Comparison of ENCODE assay signal across 1 cellular context in genomic region chr17:64133546-64134215, GRCh38.
TF ChIP-seq lines count a peak whose summit lies in the region.

No MANE protein-coding gene starts in this region.

TF ChIP-seq in HCT116, 20 proteins besides CTCF, POLR2A, EP300 and RAD21 (continued from another document):
- TF ChIP-seq ZBTB33 (IDR thresholded peaks at IDR 0.05; ENCODE audit: extremely low read depth, insufficient replicate concordance, low read length) = no peak
- TF ChIP-seq FOSL1 (IDR thresholded peaks at IDR 0.05; ENCODE audit: low read depth) = no peak
- TF ChIP-seq JUND (IDR thresholded peaks at IDR 0.05) = no peak
- no peak for TF ChIP-seq CEBPB (IDR thresholded peaks at IDR 0.05; ENCODE audit: low read depth)
- TF ChIP-seq MAX (IDR thresholded peaks at IDR 0.05) = no peak
- no peak for TF ChIP-seq ZFX (IDR thresholded peaks at IDR 0.05)
